8 cellular contexts compared by ENCODE assay signal in genomic region chr5:148826082-148826971, GRCh38. TPM values are rescaled to one million over a fixed set of nuclear protein-coding genes. Genes with fewer than 3 reads are reported as not detected.
DNase-seq lines count a peak whose midpoint lies in the region; ATAC-seq and TF ChIP-seq lines count a peak whose summit lies in the region.

Gene ADRB2 (plus strand): TSS chr5:148826611. CDS start chr5:148826832, 221 bp downstream.

- H3F3A ChIP-seq in GM23338 (replicated peaks; ENCODE audit: low read depth) (no peaks in the 10 kb centered on the region), SU-DHL-6 (ENCODE audit: insufficient read depth) (no peaks in the 10 kb centered on the region)

- H3K9me3 ChIP-seq in SU-DHL-6 (ENCODE audit: insufficient read depth, low read length) (no peaks in the 10 kb centered on the region), adrenal gland (replicated peaks in 1 of 3) (no peaks in the 10 kb centered on the region)

- H3K4me3 ChIP-seq in GM23338 = peak within 1 kb of the TSS; percentile 92
- H3K4me3 ChIP-seq in SU-DHL-6 (ENCODE audit: insufficient read depth, low read length, poor library complexity, severe bottlenecking) = peak within 1 kb of the TSS; percentile 41
- H3K4me3 ChIP-seq in adrenal gland = peak within 1 kb of the TSS in 2 of 4 donors; percentile 12 to 53

- H3K27me3 ChIP-seq in GM23338 (ENCODE audit: insufficient read depth) = peaks cover 22% of the 10 kb centered on the region
- no peaks in the 10 kb centered on the region for H3K27me3 ChIP-seq in SU-DHL-6 (ENCODE audit: low read length)
- no peaks in the 10 kb centered on the region for H3K27me3 ChIP-seq in adrenal gland

- H3K9me3 Mint-ChIP-seq in GM23338 (no peaks in the 10 kb centered on the region), type B pancreatic cell (no peaks in the 10 kb centered on the region)

- H3K27ac ChIP-seq in GM23338 (ENCODE audit: low read depth) (0 out of 2 replicates have a peak within 1 kb of the TSS, but pooled peaks have one; percentile 9), SU-DHL-6 (ENCODE audit: low read depth, low read length) (no peak within 1 kb of the TSS), adrenal gland (peak within 1 kb of the TSS in 3 of 5 donors; percentile 33 to 84 (median 43))

- TF ChIP-seq CTCF in GM23338 (conservative IDR thresholded peaks at IDR 0.05; ENCODE audit: low read depth in 2 of 2) (no peak; a peak in 1 of 4 replicates), SU-DHL-6 (IDR thresholded peaks at IDR 0.05; ENCODE audit: insufficient read depth, low read length, poor library complexity, severe bottlenecking) (no peak), adrenal gland (IDR thresholded peaks at IDR 0.05) (peak in 1 of 6 experiments; percentile 3), type B pancreatic cell (conservative IDR thresholded peaks at IDR 0.05) (no peak)

- ATAC-seq in GM23338 (peak; percentile 97), left cardiac atrium (peak; percentile 96 to 99)

- H3K36me3 Mint-ChIP-seq in GM23338 (ENCODE audit: low read depth) (no peaks in the 10 kb centered on the region), type B pancreatic cell (no peaks in the 10 kb centered on the region)

- H3K4me3 Mint-ChIP-seq in GM23338 = peak within 1 kb of the TSS; percentile 85
- H3K4me3 Mint-ChIP-seq in type B pancreatic cell = peak within 1 kb of the TSS; percentile 92

- peak; percentile 95 for DNase-seq in ELF-1 (ENCODE audit: low read depth, low spot score)
- DNase-seq in GM23338 (ENCODE audit: low spot score) = peak; percentile 96
- DNase-seq in LHCN-M2 (ENCODE audit: low read depth) = peak; percentile 90
- DNase-seq in adrenal gland = peak; percentile 87 to 95 (median 89)
- peak; percentile 96 for DNase-seq in left cardiac atrium
- DNase-seq in posterior cingulate gyrus = peak; percentile 78 to 97 (median 84)
- peak; percentile 88 for DNase-seq in type B pancreatic cell (ENCODE audit: extremely low spot score, unreplicated experiment)

- H3K4me1 ChIP-seq in GM23338 (ENCODE audit: insufficient read depth) (peaks cover 24% of the 10 kb centered on the region), adrenal gland (replicated peaks in 1 of 2) (no peaks in the 10 kb centered on the region)

- no peaks in the 10 kb centered on the region for H3K36me3 ChIP-seq in GM23338 (ENCODE audit: insufficient read depth)
- H3K36me3 ChIP-seq in SU-DHL-6 (ENCODE audit: low read length) = no peaks in the 10 kb centered on the region
- H3K36me3 ChIP-seq in adrenal gland (replicated peaks in 1 of 2) = no peaks in the 10 kb centered on the region

- 1 to 2% (median 2%) methylated on average over 24 to 66 of the region's 66 CpGs; no CpG with 5 or more reads in 1 of the 4 donors for WGBS in adrenal gland, 4 donors

- peaks cover 36% of the 10 kb centered on the region for H3K4me1 Mint-ChIP-seq in GM23338
- H3K4me1 Mint-ChIP-seq in type B pancreatic cell (ENCODE audit: unreplicated experiment) = peaks cover 16% of the 10 kb centered on the region

- H3K9me2 ChIP-seq in GM23338 (ENCODE audit: insufficient read depth) (0 out of 2 replicates have a peak, but pooled peaks cover 3% of the 10 kb centered on the region), SU-DHL-6 (replicated peaks; ENCODE audit: insufficient read depth, low read length) (no peaks in the 10 kb centered on the region)

- peak; percentile 72 to 81 for TF ChIP-seq POLR2A in adrenal gland (IDR thresholded peaks at IDR 0.05)

- peaks cover 29% of the 10 kb centered on the region for H3K27me3 Mint-ChIP-seq in GM23338 (ENCODE audit: insufficient read depth, low read depth, poor library complexity)
- peaks cover 72% of the 10 kb centered on the region for H3K27me3 Mint-ChIP-seq in type B pancreatic cell

- intact Hi-C loops in adrenal gland (cut with DNase I) = no loop called here
- intact Hi-C loops in left cardiac atrium (cut with DNase I) = loop anchor here (5.0 to 10.0 kb wide), 2 partner anchors 82 to 131 kb away; no protein-coding TSS in a partner anchor
- intact Hi-C loops in posterior cingulate gyrus (cut with DNase I) = no loop called here

- H3K79me2 ChIP-seq in GM23338 (replicated peaks; ENCODE audit: insufficient read depth) = no peaks in the 10 kb centered on the region
- no peaks in the 10 kb centered on the region for H3K79me2 ChIP-seq in SU-DHL-6 (ENCODE audit: insufficient read depth, low read length)

- no peak within 1 kb of the TSS for H3K27ac Mint-ChIP-seq in GM23338
- peak within 1 kb of the TSS; percentile 83 for H3K27ac Mint-ChIP-seq in type B pancreatic cell

- H2AFZ ChIP-seq in GM23338 (peak within 1 kb of the TSS; percentile 100), SU-DHL-6 (ENCODE audit: low read depth, low read length, severe bottlenecking) (peak within 1 kb of the TSS; percentile 61)

- H4K20me1 ChIP-seq in GM23338 (replicated peaks; ENCODE audit: insufficient read depth) = no peaks in the 10 kb centered on the region
- no peaks in the 10 kb centered on the region for H4K20me1 ChIP-seq in SU-DHL-6 (ENCODE audit: low read depth, low read length)

- H3K4me2 ChIP-seq in GM23338 = peak within 1 kb of the TSS; percentile 98
- H3K4me2 ChIP-seq in SU-DHL-6 (ENCODE audit: low read depth, low read length, poor library complexity, severe bottlenecking) = peak within 1 kb of the TSS; percentile 54

- H3K9ac ChIP-seq in SU-DHL-6 (ENCODE audit: low read length) = peak within 1 kb of the TSS; percentile 46

TF ChIP-seq in GM23338, 12 proteins besides CTCF, POLR2A, EP300 and RAD21:
- TF ChIP-seq REST (IDR thresholded peaks at IDR 0.05; ENCODE audit: unreplicated experiment) (no peak), ZNF114 (CRISPR knock-in tag; IDR thresholded peaks at IDR 0.05) (no peak), POLR2AphosphoS5 (IDR thresholded peaks at IDR 0.05; ENCODE audit: low read depth) (peak; percentile 93), EZH2phosphoT487 (IDR thresholded peaks at IDR 0.05; ENCODE audit: unreplicated experiment) (no peak), CREB1 (CRISPR knock-in tag; IDR thresholded peaks at IDR 0.05; ENCODE audit: low read depth) (peak; percentile 76)

RNA-seq across cellular contexts. Expression of gene ADRB2, which starts in this region (rescaled TPM):
- 1.3 and 1.4 TPM in 2 replicates for total RNA-seq in GM23338 (2014; rRNA removed; shearing (Covaris generic))
- 0.42 and 0.44 TPM in 2 replicates for polyA plus RNA-seq in GM23338 (2016; fragmentation: Nextera tagmentation; extraction: Ambion mirVana)
- 4.1 and 4.8 TPM in 2 replicates for total RNA-seq in LHCN-M2 (2014; rRNA removed)
- polyA plus RNA-seq in LHCN-M2 (2012) = 3.4 TPM
- total RNA-seq in adrenal gland = 1 to 10 TPM in 5 of 8 donors, under 1 TPM in 3; 0.18 to 2.2 (median 1.4) TPM
- under 1 TPM; 0.24 to 0.54 (median 0.29) TPM for polyA plus RNA-seq in adrenal gland
- 1 to 10 TPM; 3.3 to 5.8 TPM for total RNA-seq in left cardiac atrium
- total RNA-seq in type B pancreatic cell (ENCODE audit: low replicate concordance) = 0.81 and 1.3 TPM in 2 replicates

Comparison
In these comparisons a context has a peak if more than half of its experiments do, and no peak if none do; other contexts are left out.
1. intact Hi-C loops: an anchor here in left cardiac atrium (5.0 to 10.0 kb wide); none called in adrenal gland and posterior cingulate gyrus.